Comparison of ENCODE assay signal across 17 cellular contexts in genomic region chr5:72035831-72036230, GRCh38.
DNase-seq lines count a peak whose midpoint lies in the region; ATAC-seq and TF ChIP-seq lines count a peak whose summit lies in the region.
"Had no signal": no experiment of that assay in that cellular context is flagged by ENCODE, and none has a peak within 500 bp of the region (broad histone marks: within the 10 kb centered on the region; RNA-seq: fewer than 3 reads in every experiment).

No MANE protein-coding gene starts in this region.

- no peak overlapping the region for H2BK15ac ChIP-seq in neuronal stem cell (ENCODE audit: low read length)

- intact Hi-C loops in CD14-positive monocyte (cut with micrococcal nuclease) = no loop called here

- H3K27me3 Mint-ChIP-seq in glutamatergic neuron (ENCODE audit: unreplicated experiment) (no peaks in the 10 kb centered on the region), CD14-positive monocyte (ENCODE audit: low read depth in 3 of 3) (peaks cover 5 to 9% (median 5%) of the 10 kb centered on the region in 3 donors)
- peaks cover 63 to 70% of the 10 kb centered on the region in 2 donors for H3K27me3 Mint-ChIP-seq in effector memory CD8-positive, alpha-beta T cell

- no peak overlapping the region for H3K4ac ChIP-seq in neuronal stem cell (ENCODE audit: low read length)

- H3K23ac ChIP-seq in neuronal stem cell (ENCODE audit: low read depth, low read length, poor library complexity) = no peak overlapping the region

- H3K4me1 Mint-ChIP-seq in glutamatergic neuron (ENCODE audit: low read depth, unreplicated experiment) (peaks cover 50% of the 10 kb centered on the region), CD14-positive monocyte (no peaks in the 10 kb centered on the region)
- no peaks in the 10 kb centered on the region for H3K4me1 Mint-ChIP-seq in effector memory CD8-positive, alpha-beta T cell (ENCODE audit: low read depth in 2 of 2)

- WGBS in neuronal stem cell (ENCODE audit: extremely low coverage in 2 of 2, insufficient read length in 2 of 2, insufficient replicate concordance in 1 of 2), 2 donors = no CpG with 5 or more reads among the region's 3 CpGs

- H3K79me1 ChIP-seq in neuronal stem cell (ENCODE audit: low read depth, low read length) = no peaks in the 10 kb centered on the region

- H3K36me3 Mint-ChIP-seq in glutamatergic neuron (ENCODE audit: unreplicated experiment) (no peaks in the 10 kb centered on the region), CD14-positive monocyte (no peaks in the 10 kb centered on the region)
- peaks cover 3% of the 10 kb centered on the region for H3K36me3 Mint-ChIP-seq in effector memory CD8-positive, alpha-beta T cell (ENCODE audit: insufficient read depth)
- H3K36me3 Mint-ChIP-seq: IgD-negative memory B cell had no signal

- H3K27ac Mint-ChIP-seq in glutamatergic neuron (ENCODE audit: unreplicated experiment) (peak overlapping the region; percentile 40), CD14-positive monocyte (no peak overlapping the region)
- H3K27ac Mint-ChIP-seq in effector memory CD8-positive, alpha-beta T cell = no peak overlapping the region
- H3K27ac Mint-ChIP-seq: CD4-positive, alpha-beta T cell; H9; IgD-negative memory B cell had no signal

- no peak overlapping the region for H2AK5ac ChIP-seq in neuronal stem cell (ENCODE audit: low read depth, low read length)

- H3K36me3 ChIP-seq in neuronal stem cell (replicated peaks in 1 of 2; ENCODE audit: control insufficient read depth in 2 of 2, insufficient read depth in 2 of 2, low read length in 2 of 2) = no peaks in the 10 kb centered on the region
- H3K36me3 ChIP-seq: BE2C had no signal

- no peak overlapping the region for H2BK5ac ChIP-seq in neuronal stem cell (ENCODE audit: low read length)

- H2BK120ac ChIP-seq in neuronal stem cell (ENCODE audit: low read depth, low read length) = no peak overlapping the region

- H3K4me1 ChIP-seq in neuronal stem cell (ENCODE audit: control insufficient read depth in 2 of 2, insufficient read depth in 1 of 2, low read depth in 1 of 2, low read length in 2 of 2) = peaks cover 47 to 48% of the 10 kb centered on the region in 2 donors
- H3K4me1 ChIP-seq: Caco-2 had no signal

- no peaks in the 10 kb centered on the region for H3K9me3 Mint-ChIP-seq in glutamatergic neuron (ENCODE audit: unreplicated experiment)
- no peaks in the 10 kb centered on the region for H3K9me3 Mint-ChIP-seq in effector memory CD8-positive, alpha-beta T cell
- H3K9me3 Mint-ChIP-seq in CD14-positive monocyte = peaks cover 0 to 5% (median 0%) of the 10 kb centered on the region in 7 donors
- H3K9me3 Mint-ChIP-seq: CD4-positive, alpha-beta T cell; H9 had no signal

- H3K9ac ChIP-seq in neuronal stem cell (ENCODE audit: low read depth, low read length, poor library complexity) = no peak overlapping the region

- no peak overlapping the region for H3K4me3 ChIP-seq in neuronal stem cell (ENCODE audit: low read length in 2 of 2)

- H3K27ac ChIP-seq in neuronal stem cell (replicated peaks; ENCODE audit: low read length) = no peak overlapping the region

- no peak overlapping the region for H4K8ac ChIP-seq in neuronal stem cell (ENCODE audit: low read depth, low read length)

- H4K91ac ChIP-seq in neuronal stem cell (ENCODE audit: low read depth, low read length, poor library complexity) = no peak overlapping the region

- no peak for ATAC-seq in effector memory CD8-positive, alpha-beta T cell (replicated peaks)
- ATAC-seq: HepG2 had no signal

- no peaks in the 10 kb centered on the region for H3K9me3 ChIP-seq in neuronal stem cell (replicated peaks in 1 of 2; ENCODE audit: control insufficient read depth in 2 of 2, insufficient read depth in 1 of 2, low read depth in 1 of 2, low read length in 2 of 2)
- H3K9me3 ChIP-seq: BE2C, Caco-2 had no signal

- TF ChIP-seq CTCF in glutamatergic neuron (IDR thresholded peaks at IDR 0.05; ENCODE audit: partially characterized antibody, unreplicated experiment) = no peak
- no peak for TF ChIP-seq CTCF in CD14-positive monocyte (IDR thresholded peaks at IDR 0.05)

- peak overlapping the region; percentile 20 for H2AFZ ChIP-seq in neuronal stem cell (ENCODE audit: low read length)

- no peaks in the 10 kb centered on the region for H3K27me3 ChIP-seq in neuronal stem cell (ENCODE audit: control insufficient read depth in 3 of 3, insufficient read depth in 3 of 3, low read depth in 1 of 3, low read length in 3 of 3)
- H3K27me3 ChIP-seq: BE2C had no signal

- no peak overlapping the region for H2BK12ac ChIP-seq in neuronal stem cell (ENCODE audit: low read length)

- H3K4me3 Mint-ChIP-seq in glutamatergic neuron (ENCODE audit: unreplicated experiment) = peak overlapping the region; percentile 31
- H3K4me3 Mint-ChIP-seq in effector memory CD8-positive, alpha-beta T cell = no peak overlapping the region
- no peak overlapping the region for H3K4me3 Mint-ChIP-seq in CD14-positive monocyte
- H3K4me3 Mint-ChIP-seq: CD4-positive, alpha-beta T cell; H9; IgD-negative memory B cell had no signal

- peak; percentile 87 to 96 for DNase-seq in NCI-H524 (lab: John Stamatoyannopoulos, UW)
- peak; percentile 86 for DNase-seq in cerebellar cortex (ENCODE audit: low spot score)
- DNase-seq in glutamatergic neuron = no peak
- no peak for DNase-seq in neuronal stem cell (ENCODE audit: low spot score)
- DNase-seq in GM19238 (ENCODE audit: insufficient read length, low spot score) = no peak
- DNase-seq in effector memory CD8-positive, alpha-beta T cell = no peak
- no peak for DNase-seq in midbrain (lab: John Stamatoyannopoulos, UW)
- DNase-seq in CD14-positive monocyte (ENCODE audit: low spot score) = no peak
- DNase-seq: BE2C; Caco-2; CD4-positive, alpha-beta T cell; DMS153; DMS79; GF-D8; H9 had no signal

- no peak overlapping the region for H3K14ac ChIP-seq in neuronal stem cell (ENCODE audit: low read length)

- H3K18ac ChIP-seq in neuronal stem cell (ENCODE audit: low read length) = no peak overlapping the region

- H3K4me2 ChIP-seq in neuronal stem cell (ENCODE audit: insufficient read depth, low read length, poor library complexity, severe bottlenecking) = no peak overlapping the region

Comparison
In these comparisons a context has a peak if more than half of its experiments do, and no peak if none do; other contexts are left out.
1. DNase-seq: peak in NCI-H524 (2 of 2) and cerebellar cortex (single experiment); none in glutamatergic neuron (single experiment), neuronal stem cell (single experiment), GM19238 (single experiment), effector memory CD8-positive, alpha-beta T cell (0 of 3), midbrain (single experiment) and CD14-positive monocyte (single experiment).